In the genomic region with DNA sequence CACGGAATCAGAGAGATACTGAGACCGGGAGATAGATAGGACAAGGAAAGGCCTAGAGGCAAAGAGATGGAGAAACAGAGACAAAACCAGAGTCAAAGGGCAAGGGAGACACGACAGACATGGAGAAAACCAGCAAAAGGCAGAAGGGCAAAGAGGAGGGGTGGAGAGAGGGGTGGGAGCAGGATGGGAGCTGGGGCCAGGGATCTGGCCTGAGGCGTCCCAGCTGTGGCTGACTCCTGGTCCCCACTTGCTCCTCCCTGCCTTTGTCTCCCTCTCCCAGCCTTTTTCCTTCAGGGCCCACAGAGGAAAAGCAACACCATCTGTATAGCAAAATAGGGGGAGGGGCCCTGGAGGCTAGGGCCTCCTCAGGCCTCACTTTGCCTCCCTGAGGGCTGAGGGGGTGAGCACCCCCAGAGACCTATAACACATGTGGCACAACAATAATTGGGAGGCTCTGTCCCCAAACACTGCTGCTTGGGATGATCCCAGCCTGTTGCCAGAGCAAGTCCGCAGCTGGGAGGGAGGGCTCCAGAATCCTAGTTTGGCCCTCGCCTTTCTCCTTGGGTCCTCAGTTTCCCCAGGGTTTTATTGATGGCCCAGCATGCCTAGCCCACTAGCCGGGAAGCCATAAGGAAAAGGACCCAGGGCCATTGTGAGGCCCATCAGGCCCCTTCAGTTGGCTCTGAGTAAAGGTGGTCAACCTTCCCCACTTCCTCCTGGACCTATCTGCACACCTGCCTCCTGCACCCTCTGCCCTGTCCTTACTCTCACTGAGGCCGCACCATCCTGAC, we compare ENCODE assay signal across 1 cellular context.
TF ChIP-seq lines count a peak whose summit lies in the region.

No MANE protein-coding gene starts in this region.

TF ChIP-seq in SK-N-SH treated with all-trans-retinoic acid at 6 μM for 48 hours, 23 proteins besides CTCF, POLR2A, EP300 and RAD21 (continued from another document):
- TF ChIP-seq, protein P1, sequence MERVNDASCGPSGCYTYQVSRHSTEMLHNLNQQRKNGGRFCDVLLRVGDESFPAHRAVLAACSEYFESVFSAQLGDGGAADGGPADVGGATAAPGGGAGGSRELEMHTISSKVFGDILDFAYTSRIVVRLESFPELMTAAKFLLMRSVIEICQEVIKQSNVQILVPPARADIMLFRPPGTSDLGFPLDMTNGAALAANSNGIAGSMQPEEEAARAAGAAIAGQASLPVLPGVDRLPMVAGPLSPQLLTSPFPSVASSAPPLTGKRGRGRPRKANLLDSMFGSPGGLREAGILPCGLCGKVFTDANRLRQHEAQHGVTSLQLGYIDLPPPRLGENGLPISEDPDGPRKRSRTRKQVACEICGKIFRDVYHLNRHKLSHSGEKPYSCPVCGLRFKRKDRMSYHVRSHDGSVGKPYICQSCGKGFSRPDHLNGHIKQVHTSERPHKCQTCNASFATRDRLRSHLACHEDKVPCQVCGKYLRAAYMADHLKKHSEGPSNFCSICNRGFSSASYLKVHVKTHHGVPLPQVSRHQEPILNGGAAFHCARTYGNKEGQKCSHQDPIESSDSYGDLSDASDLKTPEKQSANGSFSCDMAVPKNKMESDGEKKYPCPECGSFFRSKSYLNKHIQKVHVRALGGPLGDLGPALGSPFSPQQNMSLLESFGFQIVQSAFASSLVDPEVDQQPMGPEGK (CRISPR knock-in tag; IDR thresholded peaks at IDR 0.05; ENCODE audit: borderline replicate concordance): no peak
- TF ChIP-seq ISL1 (CRISPR knock-in tag; IDR thresholded peaks at IDR 0.05) (no peak), TOX (CRISPR knock-in tag; IDR thresholded peaks at IDR 0.05; ENCODE audit: borderline replicate concordance) (no peak), ZFP3 (CRISPR knock-in tag; IDR thresholded peaks at IDR 0.05) (no peak), SNAI2 (CRISPR knock-in tag; IDR thresholded peaks at IDR 0.05) (no peak), PPARA (CRISPR knock-in tag; IDR thresholded peaks at IDR 0.05; ENCODE audit: borderline replicate concordance) (no peak), ZFP30 (CRISPR knock-in tag; IDR thresholded peaks at IDR 0.05) (no peak)
- TF ChIP-seq, protein P2, sequence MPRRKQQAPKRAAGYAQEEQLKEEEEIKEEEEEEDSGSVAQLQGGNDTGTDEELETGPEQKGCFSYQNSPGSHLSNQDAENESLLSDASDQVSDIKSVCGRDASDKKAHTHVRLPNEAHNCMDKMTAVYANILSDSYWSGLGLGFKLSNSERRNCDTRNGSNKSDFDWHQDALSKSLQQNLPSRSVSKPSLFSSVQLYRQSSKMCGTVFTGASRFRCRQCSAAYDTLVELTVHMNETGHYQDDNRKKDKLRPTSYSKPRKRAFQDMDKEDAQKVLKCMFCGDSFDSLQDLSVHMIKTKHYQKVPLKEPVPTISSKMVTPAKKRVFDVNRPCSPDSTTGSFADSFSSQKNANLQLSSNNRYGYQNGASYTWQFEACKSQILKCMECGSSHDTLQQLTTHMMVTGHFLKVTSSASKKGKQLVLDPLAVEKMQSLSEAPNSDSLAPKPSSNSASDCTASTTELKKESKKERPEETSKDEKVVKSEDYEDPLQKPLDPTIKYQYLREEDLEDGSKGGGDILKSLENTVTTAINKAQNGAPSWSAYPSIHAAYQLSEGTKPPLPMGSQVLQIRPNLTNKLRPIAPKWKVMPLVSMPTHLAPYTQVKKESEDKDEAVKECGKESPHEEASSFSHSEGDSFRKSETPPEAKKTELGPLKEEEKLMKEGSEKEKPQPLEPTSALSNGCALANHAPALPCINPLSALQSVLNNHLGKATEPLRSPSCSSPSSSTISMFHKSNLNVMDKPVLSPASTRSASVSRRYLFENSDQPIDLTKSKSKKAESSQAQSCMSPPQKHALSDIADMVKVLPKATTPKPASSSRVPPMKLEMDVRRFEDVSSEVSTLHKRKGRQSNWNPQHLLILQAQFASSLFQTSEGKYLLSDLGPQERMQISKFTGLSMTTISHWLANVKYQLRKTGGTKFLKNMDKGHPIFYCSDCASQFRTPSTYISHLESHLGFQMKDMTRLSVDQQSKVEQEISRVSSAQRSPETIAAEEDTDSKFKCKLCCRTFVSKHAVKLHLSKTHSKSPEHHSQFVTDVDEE (CRISPR knock-in tag; IDR thresholded peaks at IDR 0.05): no peak
TF ChIP-seq in SK-N-SH treated with all-trans-retinoic acid at 6 μM for 48 hours: peak in this region for 0.
